ENCODE assay signal across 6 cellular contexts in the genomic region with DNA sequence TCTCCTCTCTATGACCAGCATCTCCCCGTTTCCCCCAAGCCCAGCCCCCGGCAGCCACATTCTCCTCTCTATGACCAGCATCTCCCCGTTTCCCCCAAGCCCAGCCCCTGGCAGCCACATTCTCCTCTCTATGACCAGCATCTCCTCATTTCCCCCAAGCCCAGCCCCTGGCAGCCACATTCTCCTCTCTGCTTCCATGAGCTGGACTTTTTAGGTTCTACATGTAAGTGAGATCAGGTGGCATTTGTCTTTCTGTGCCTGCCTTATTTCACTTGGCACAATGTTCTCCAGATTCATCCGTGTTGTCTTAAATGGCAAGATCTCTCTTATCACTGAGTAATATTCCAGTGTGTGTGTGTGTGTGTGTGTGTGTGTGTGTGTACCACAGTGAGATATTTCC.
A peak's percentile ranks its signal among the peaks of the same experiment; 100 is the strongest.
DNase-seq lines count a peak whose midpoint lies in the region; ATAC-seq and TF ChIP-seq lines count a peak whose summit lies in the region.
"Not testable (repeated sequence)": the region's sequence is repeated elsewhere in the genome, so short reads cannot be mapped to it uniquely, and the experiment has no call there.

No MANE protein-coding gene starts in this region.

- WGBS in esophagus muscularis mucosa, result 86% methylated on average over 3 of the region's 4 CpGs
- 79 to 84% methylated on average over 2 of the region's 4 CpGs for WGBS in lung, 2 donors

- H3K9me2 ChIP-seq in Karpas-422 (replicated peaks; ENCODE audit: insufficient read depth, low read length), result not testable (repeated sequence)

- not testable (repeated sequence) for H3K4me1 ChIP-seq in HEK293 (ENCODE audit: control insufficient read depth, insufficient read depth, low read length); esophagus muscularis mucosa; lung (ENCODE audit: control insufficient read depth in 2 of 2, insufficient read depth in 2 of 2, low read length in 2 of 2)
- H3K4me1 ChIP-seq in Karpas-422 (ENCODE audit: low read length), result peaks cover 28% of the 10 kb centered on the region

- H3K27ac Mint-ChIP-seq in osteocyte (ENCODE audit: unreplicated experiment), result not testable (repeated sequence)

- CTCF ChIA-PET in HEK293 (lab: Yijun Ruan, JAX), result not testable (repeated sequence)

- peak overlapping the region; percentile 84 for H3K9ac ChIP-seq in Karpas-422 (ENCODE audit: low read length)

- not testable (repeated sequence) for H3K4me3 Mint-ChIP-seq in osteocyte (ENCODE audit: unreplicated experiment)

- not testable (repeated sequence) for H3K27ac ChIP-seq in HEK293 (ENCODE audit: extremely low read depth, low read depth, low read length); esophagus muscularis mucosa (replicated peaks in 1 of 4); lung (ENCODE audit: low read depth in 1 of 2, low read length in 1 of 2)
- peak overlapping the region; percentile 83 for H3K27ac ChIP-seq in Karpas-422 (ENCODE audit: low read length)

- not testable (repeated sequence) for H3K4me3 ChIP-seq in HEK293 (ENCODE audit: low read depth, low read length); esophagus muscularis mucosa; lung
- peak overlapping the region; percentile 71 for H3K4me3 ChIP-seq in Karpas-422 (ENCODE audit: low read length)

- DNase-seq in Karpas-422 (peak; percentile 75), esophagus muscularis mucosa (ENCODE audit: extremely low spot score) (peak; percentile 91), lung (ENCODE audit: low spot score) (peak; percentile 9), osteocyte (ENCODE audit: extremely low spot score, unreplicated experiment) (peak; percentile 53)
- peak; percentile 12 for DNase-seq in NK-92 treated with Interleukin-12 subunit alpha and Interleukin-12 subunit beta, amount 100 ng/mL, for 24 hours (lab: John Stamatoyannopoulos, UW)

- H3K4me1 Mint-ChIP-seq in osteocyte (ENCODE audit: unreplicated experiment), result not testable (repeated sequence)

- intact Hi-C loops in esophagus muscularis mucosa (cut with DNase I), result not testable (repeated sequence)

- 0 out of 2 replicates have a peak overlapping the region, but pooled peaks have one; percentile 71 for H2AFZ ChIP-seq in Karpas-422 (ENCODE audit: low read length)

- TF ChIP-seq POLR2A in esophagus muscularis mucosa (IDR thresholded peaks at IDR 0.05; ENCODE audit: low read depth), result not testable (repeated sequence)

- not testable (repeated sequence) for H3K36me3 Mint-ChIP-seq in osteocyte (ENCODE audit: unreplicated experiment)

- not testable (repeated sequence) for H3K9me3 ChIP-seq in HEK293 (ENCODE audit: control insufficient read depth, insufficient read depth, low read depth, low read length); Karpas-422 (ENCODE audit: low read length); esophagus muscularis mucosa; lung (ENCODE audit: control insufficient read depth in 2 of 2, insufficient read depth in 1 of 2, low read length in 1 of 2)

- H3K9me3 Mint-ChIP-seq in osteocyte (ENCODE audit: unreplicated experiment), result not testable (repeated sequence)

- H3K36me3 ChIP-seq in HEK293 (ENCODE audit: control insufficient read depth in 2 of 2, insufficient read depth in 1 of 2, low read length in 2 of 2); Karpas-422 (ENCODE audit: insufficient read depth, low read length); esophagus muscularis mucosa; lung (ENCODE audit: control insufficient read depth in 2 of 2, insufficient read depth in 2 of 2, low read length in 2 of 2): not testable (repeated sequence)

- not testable (repeated sequence) for TF ChIP-seq EP300 in esophagus muscularis mucosa (IDR thresholded peaks at IDR 0.05)

- not testable (repeated sequence) for H3K27me3 Mint-ChIP-seq in osteocyte (ENCODE audit: unreplicated experiment)

- not testable (repeated sequence) for TF ChIP-seq CTCF in HEK293 (tag by site-specific recombination; IDR thresholded peaks at IDR 0.05); esophagus muscularis mucosa (IDR thresholded peaks at IDR 0.05); lung (IDR thresholded peaks at IDR 0.05; ENCODE audit: control extremely low read depth, extremely low read depth); osteocyte (IDR thresholded peaks at IDR 0.05)

- not testable (repeated sequence) for H3K27me3 ChIP-seq in Karpas-422 (ENCODE audit: low read length); lung (ENCODE audit: control insufficient read depth, insufficient read depth)
- H3K27me3 ChIP-seq in esophagus muscularis mucosa, result peaks cover 0 to 47% (median 4%) of the 10 kb centered on the region in 4 donors

- POLR2A ChIA-PET in HEK293 (lab: Yijun Ruan, JAX), result not testable (repeated sequence)

- not testable (repeated sequence) for ATAC-seq in lung (ENCODE audit: insufficient read depth, low FRiP score)

- not testable (repeated sequence) for H4K20me1 ChIP-seq in Karpas-422 (ENCODE audit: insufficient read depth, low read depth, low read length)

- H3K79me2 ChIP-seq in Karpas-422 (ENCODE audit: low read length), result not testable (repeated sequence)

- peak overlapping the region; percentile 92 for H3K4me2 ChIP-seq in Karpas-422 (ENCODE audit: low read depth, low read length, poor library complexity, severe bottlenecking)

TF ChIP-seq in HEK293, 187 proteins besides CTCF, POLR2A, EP300 and RAD21:
- TF ChIP-seq, protein P1, sequence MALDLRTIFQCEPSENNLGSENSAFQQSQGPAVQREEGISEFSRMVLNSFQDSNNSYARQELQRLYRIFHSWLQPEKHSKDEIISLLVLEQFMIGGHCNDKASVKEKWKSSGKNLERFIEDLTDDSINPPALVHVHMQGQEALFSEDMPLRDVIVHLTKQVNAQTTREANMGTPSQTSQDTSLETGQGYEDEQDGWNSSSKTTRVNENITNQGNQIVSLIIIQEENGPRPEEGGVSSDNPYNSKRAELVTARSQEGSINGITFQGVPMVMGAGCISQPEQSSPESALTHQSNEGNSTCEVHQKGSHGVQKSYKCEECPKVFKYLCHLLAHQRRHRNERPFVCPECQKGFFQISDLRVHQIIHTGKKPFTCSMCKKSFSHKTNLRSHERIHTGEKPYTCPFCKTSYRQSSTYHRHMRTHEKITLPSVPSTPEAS (tag by site-specific recombination; IDR thresholded peaks at IDR 0.05), result peak; percentile 50

Comparison
In these comparisons a context has a peak if more than half of its experiments do, and no peak if none do; other contexts are left out.
1. DNase-seq: peak in every context shown above with its lines; median percentile 91 in esophagus muscularis mucosa; 75 in Karpas-422; 53 in osteocyte; 12 in NK-92 treated with Interleukin-12 subunit alpha and Interleukin-12 subunit beta, amount 100 ng/mL, for 24 hours; 9 in lung.